In the genomic region with DNA sequence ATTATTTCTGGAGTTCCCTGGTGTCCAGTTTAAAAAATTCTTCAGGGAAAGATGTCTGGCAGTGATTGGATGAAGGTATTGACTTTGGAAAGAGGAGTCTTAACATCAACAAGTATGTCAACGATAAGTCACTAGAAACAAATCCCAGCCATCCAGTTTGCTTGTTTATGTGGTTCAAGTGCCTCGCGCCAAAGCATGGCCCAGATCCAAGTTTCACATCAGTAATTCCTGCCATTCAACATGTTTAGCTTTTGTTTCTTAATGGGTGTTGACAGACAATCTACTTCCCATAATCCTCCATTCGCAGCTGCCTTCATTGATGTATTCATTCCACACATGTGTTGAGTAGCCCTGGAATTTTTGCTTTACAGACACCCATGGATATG, we compare ENCODE assay signal across 11 cellular contexts.
DNase-seq lines count a peak whose midpoint lies in the region; ATAC-seq and TF ChIP-seq lines count a peak whose summit lies in the region.
"Had no signal": no experiment of that assay in that cellular context is flagged by ENCODE, and none has a peak within 500 bp of the region (broad histone marks: within the 10 kb centered on the region; RNA-seq: fewer than 3 reads in every experiment).

No MANE protein-coding gene starts in this region.

- peak overlapping the region; percentile 68 for H3K27ac Mint-ChIP-seq in osteocyte (ENCODE audit: unreplicated experiment)
- no peak overlapping the region for H3K27ac Mint-ChIP-seq in activated CD4-positive, alpha-beta memory T cell treated with anti-CD3 and anti-CD28 coated beads for 36 hours
- H3K27ac Mint-ChIP-seq in WTC11: no peak overlapping the region
- H3K27ac Mint-ChIP-seq: T-helper 1 cell treated with Interleukin-12 subunit alpha and Interleukin-12 subunit beta and Interleukin-4 antibody, amounts not matched to agents 30 μg/mL and 1 μg/mL, for 36 hours had no signal

- no peaks in the 10 kb centered on the region for H3K27me3 Mint-ChIP-seq in osteocyte (ENCODE audit: unreplicated experiment)
- H3K27me3 Mint-ChIP-seq in activated CD4-positive, alpha-beta memory T cell treated with anti-CD3 and anti-CD28 coated beads for 36 hours: no peaks in the 10 kb centered on the region
- no peaks in the 10 kb centered on the region for H3K27me3 Mint-ChIP-seq in WTC11 (ENCODE audit: low read depth)

- DNase-seq in DMS153 treated with DMSO at 0.1 percent for 48 hours (lab: John Stamatoyannopoulos, UW; ENCODE audit: unreplicated experiment) (peak; percentile 64), NCI-H2081 (lab: John Stamatoyannopoulos, UW) (peak; percentile 47 to 75), dermis blood vessel endothelial cell (peak; percentile 97), osteocyte (ENCODE audit: extremely low spot score, unreplicated experiment) (no peak), WTC11 (ENCODE audit: low spot score) (no peak)
- DNase-seq in activated CD4-positive, alpha-beta memory T cell treated with anti-CD3 and anti-CD28 coated beads for 36 hours: no peak
- DNase-seq: GF-D8, upper lobe of left lung had no signal

- H3K4me1 Mint-ChIP-seq in osteocyte (ENCODE audit: unreplicated experiment): peaks cover 38% of the 10 kb centered on the region
- peaks cover 45% of the 10 kb centered on the region for H3K4me1 Mint-ChIP-seq in activated CD4-positive, alpha-beta memory T cell treated with anti-CD3 and anti-CD28 coated beads for 36 hours (ENCODE audit: low read depth)
- peaks cover 9% of the 10 kb centered on the region for H3K4me1 Mint-ChIP-seq in WTC11

- POLR2A ChIA-PET in activated CD4-positive, alpha-beta memory T cell treated with anti-CD3 and anti-CD28 coated beads for 36 hours (lab: Charles Lee): interaction anchor here (0.6 kb wide), 1 partner anchor 119 kb away, joined by 3 read pairs; no protein-coding TSS in a partner anchor
- POLR2A ChIA-PET in WTC11 (lab: Charles Lee): no interaction called here

- intact Hi-C loops in activated CD4-positive, alpha-beta memory T cell treated with anti-CD3 and anti-CD28 coated beads for 36 hours (cut with micrococcal nuclease): no loop called here

- H3K9me3 Mint-ChIP-seq in osteocyte (ENCODE audit: unreplicated experiment) (no peaks in the 10 kb centered on the region), WTC11 (no peaks in the 10 kb centered on the region)
- no peaks in the 10 kb centered on the region for H3K9me3 Mint-ChIP-seq in activated CD4-positive, alpha-beta memory T cell treated with anti-CD3 and anti-CD28 coated beads for 36 hours
- H3K9me3 Mint-ChIP-seq: T-helper 1 cell treated with Interleukin-12 subunit alpha and Interleukin-12 subunit beta and Interleukin-4 antibody, amounts not matched to agents 30 μg/mL and 1 μg/mL, for 36 hours had no signal

- no peak overlapping the region for H3K4me3 Mint-ChIP-seq in osteocyte (ENCODE audit: unreplicated experiment)
- no peak overlapping the region for H3K4me3 Mint-ChIP-seq in activated CD4-positive, alpha-beta memory T cell treated with anti-CD3 and anti-CD28 coated beads for 36 hours
- no peak overlapping the region for H3K4me3 Mint-ChIP-seq in WTC11
- H3K4me3 Mint-ChIP-seq: T-helper 1 cell treated with Interleukin-12 subunit alpha and Interleukin-12 subunit beta and Interleukin-4 antibody, amounts not matched to agents 30 μg/mL and 1 μg/mL, for 36 hours had no signal

- CTCF ChIA-PET in activated CD4-positive, alpha-beta memory T cell treated with anti-CD3 and anti-CD28 coated beads for 36 hours (lab: Charles Lee): interaction anchor here (1.4 to 1.9 kb wide), 2 partner anchors 21 to 104 kb away, joined by 4 to 8 read pairs; no protein-coding TSS in a partner anchor
- CTCF ChIA-PET in WTC11 (lab: Charles Lee): interaction anchor here (1.0 kb wide), 1 partner anchor 104 kb away, joined by 3 read pairs; no protein-coding TSS in a partner anchor

- H3K36me3 Mint-ChIP-seq in osteocyte (ENCODE audit: unreplicated experiment): no peaks in the 10 kb centered on the region
- H3K36me3 Mint-ChIP-seq in activated CD4-positive, alpha-beta memory T cell treated with anti-CD3 and anti-CD28 coated beads for 36 hours: no peaks in the 10 kb centered on the region
- H3K36me3 Mint-ChIP-seq in WTC11: no peaks in the 10 kb centered on the region

- ATAC-seq in GM19328 (IDR thresholded peaks at IDR 0.05; ENCODE audit: unreplicated experiment): no peak
- ATAC-seq in WTC11: no peak
- ATAC-seq in HG02885 (IDR thresholded peaks at IDR 0.05; ENCODE audit: poor library complexity, unreplicated experiment): no peak

- TF ChIP-seq CTCF in osteocyte (IDR thresholded peaks at IDR 0.05) (no peak), WTC11 (IDR thresholded peaks at IDR 0.05) (no peak)

TF ChIP-seq in WTC11, 78 proteins besides CTCF, POLR2A, EP300 and RAD21 (continues in another document):
- TF ChIP-seq, protein P1, sequence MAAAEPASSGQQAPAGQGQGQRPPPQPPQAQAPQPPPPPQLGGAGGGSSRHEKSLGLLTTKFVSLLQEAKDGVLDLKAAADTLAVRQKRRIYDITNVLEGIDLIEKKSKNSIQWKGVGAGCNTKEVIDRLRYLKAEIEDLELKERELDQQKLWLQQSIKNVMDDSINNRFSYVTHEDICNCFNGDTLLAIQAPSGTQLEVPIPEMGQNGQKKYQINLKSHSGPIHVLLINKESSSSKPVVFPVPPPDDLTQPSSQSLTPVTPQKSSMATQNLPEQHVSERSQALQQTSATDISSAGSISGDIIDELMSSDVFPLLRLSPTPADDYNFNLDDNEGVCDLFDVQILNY (CRISPR knock-in tag; IDR thresholded peaks at IDR 0.05): no peak
- TF ChIP-seq NFE2L1 (CRISPR knock-in tag; IDR thresholded peaks at IDR 0.05) (no peak), HMGA2 (CRISPR knock-in tag; IDR thresholded peaks at IDR 0.05) (no peak), CREM (CRISPR knock-in tag; IDR thresholded peaks at IDR 0.05) (no peak), ZNF138 (CRISPR knock-in tag; conservative IDR thresholded peaks at IDR 0.05) (no peak), CBFB (CRISPR knock-in tag; IDR thresholded peaks at IDR 0.05; ENCODE audit: low read depth) (no peak)
- TF ChIP-seq, protein P2, sequence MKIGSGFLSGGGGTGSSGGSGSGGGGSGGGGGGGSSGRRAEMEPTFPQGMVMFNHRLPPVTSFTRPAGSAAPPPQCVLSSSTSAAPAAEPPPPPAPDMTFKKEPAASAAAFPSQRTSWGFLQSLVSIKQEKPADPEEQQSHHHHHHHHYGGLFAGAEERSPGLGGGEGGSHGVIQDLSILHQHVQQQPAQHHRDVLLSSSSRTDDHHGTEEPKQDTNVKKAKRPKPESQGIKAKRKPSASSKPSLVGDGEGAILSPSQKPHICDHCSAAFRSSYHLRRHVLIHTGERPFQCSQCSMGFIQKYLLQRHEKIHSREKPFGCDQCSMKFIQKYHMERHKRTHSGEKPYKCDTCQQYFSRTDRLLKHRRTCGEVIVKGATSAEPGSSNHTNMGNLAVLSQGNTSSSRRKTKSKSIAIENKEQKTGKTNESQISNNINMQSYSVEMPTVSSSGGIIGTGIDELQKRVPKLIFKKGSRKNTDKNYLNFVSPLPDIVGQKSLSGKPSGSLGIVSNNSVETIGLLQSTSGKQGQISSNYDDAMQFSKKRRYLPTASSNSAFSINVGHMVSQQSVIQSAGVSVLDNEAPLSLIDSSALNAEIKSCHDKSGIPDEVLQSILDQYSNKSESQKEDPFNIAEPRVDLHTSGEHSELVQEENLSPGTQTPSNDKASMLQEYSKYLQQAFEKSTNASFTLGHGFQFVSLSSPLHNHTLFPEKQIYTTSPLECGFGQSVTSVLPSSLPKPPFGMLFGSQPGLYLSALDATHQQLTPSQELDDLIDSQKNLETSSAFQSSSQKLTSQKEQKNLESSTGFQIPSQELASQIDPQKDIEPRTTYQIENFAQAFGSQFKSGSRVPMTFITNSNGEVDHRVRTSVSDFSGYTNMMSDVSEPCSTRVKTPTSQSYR (CRISPR knock-in tag; IDR thresholded peaks at IDR 0.05): no peak
- TF ChIP-seq, protein P3, sequence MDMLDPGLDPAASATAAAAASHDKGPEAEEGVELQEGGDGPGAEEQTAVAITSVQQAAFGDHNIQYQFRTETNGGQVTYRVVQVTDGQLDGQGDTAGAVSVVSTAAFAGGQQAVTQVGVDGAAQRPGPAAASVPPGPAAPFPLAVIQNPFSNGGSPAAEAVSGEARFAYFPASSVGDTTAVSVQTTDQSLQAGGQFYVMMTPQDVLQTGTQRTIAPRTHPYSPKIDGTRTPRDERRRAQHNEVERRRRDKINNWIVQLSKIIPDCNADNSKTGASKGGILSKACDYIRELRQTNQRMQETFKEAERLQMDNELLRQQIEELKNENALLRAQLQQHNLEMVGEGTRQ (CRISPR knock-in tag; IDR thresholded peaks at IDR 0.05): no peak
- TF ChIP-seq, protein P4, sequence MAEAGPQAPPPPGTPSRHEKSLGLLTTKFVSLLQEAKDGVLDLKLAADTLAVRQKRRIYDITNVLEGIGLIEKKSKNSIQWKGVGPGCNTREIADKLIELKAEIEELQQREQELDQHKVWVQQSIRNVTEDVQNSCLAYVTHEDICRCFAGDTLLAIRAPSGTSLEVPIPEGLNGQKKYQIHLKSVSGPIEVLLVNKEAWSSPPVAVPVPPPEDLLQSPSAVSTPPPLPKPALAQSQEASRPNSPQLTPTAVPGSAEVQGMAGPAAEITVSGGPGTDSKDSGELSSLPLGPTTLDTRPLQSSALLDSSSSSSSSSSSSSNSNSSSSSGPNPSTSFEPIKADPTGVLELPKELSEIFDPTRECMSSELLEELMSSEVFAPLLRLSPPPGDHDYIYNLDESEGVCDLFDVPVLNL (CRISPR knock-in tag; IDR thresholded peaks at IDR 0.05; ENCODE audit: borderline replicate concordance, low read depth): no peak
- TF ChIP-seq, protein P5, sequence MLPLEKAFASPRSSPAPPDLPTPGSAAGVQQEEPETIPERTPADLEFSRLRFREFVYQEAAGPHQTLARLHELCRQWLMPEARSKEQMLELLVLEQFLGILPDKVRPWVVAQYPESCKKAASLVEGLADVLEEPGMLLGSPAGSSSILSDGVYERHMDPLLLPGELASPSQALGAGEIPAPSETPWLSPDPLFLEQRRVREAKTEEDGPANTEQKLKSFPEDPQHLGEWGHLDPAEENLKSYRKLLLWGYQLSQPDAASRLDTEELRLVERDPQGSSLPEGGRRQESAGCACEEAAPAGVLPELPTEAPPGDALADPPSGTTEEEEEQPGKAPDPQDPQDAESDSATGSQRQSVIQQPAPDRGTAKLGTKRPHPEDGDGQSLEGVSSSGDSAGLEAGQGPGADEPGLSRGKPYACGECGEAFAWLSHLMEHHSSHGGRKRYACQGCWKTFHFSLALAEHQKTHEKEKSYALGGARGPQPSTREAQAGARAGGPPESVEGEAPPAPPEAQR (CRISPR knock-in tag; IDR thresholded peaks at IDR 0.05): no peak
- TF ChIP-seq, protein P6, sequence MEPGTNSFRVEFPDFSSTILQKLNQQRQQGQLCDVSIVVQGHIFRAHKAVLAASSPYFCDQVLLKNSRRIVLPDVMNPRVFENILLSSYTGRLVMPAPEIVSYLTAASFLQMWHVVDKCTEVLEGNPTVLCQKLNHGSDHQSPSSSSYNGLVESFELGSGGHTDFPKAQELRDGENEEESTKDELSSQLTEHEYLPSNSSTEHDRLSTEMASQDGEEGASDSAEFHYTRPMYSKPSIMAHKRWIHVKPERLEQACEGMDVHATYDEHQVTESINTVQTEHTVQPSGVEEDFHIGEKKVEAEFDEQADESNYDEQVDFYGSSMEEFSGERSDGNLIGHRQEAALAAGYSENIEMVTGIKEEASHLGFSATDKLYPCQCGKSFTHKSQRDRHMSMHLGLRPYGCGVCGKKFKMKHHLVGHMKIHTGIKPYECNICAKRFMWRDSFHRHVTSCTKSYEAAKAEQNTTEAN (CRISPR knock-in tag; IDR thresholded peaks at IDR 0.05): no peak

Comparison
In these comparisons a context has a peak if more than half of its experiments do, and no peak if none do; other contexts are left out.
1. DNase-seq: peak in DMS153 treated with DMSO at 0.1 percent for 48 hours (single experiment), NCI-H2081 (2 of 2) and dermis blood vessel endothelial cell (single experiment); none in osteocyte (single experiment), activated CD4-positive, alpha-beta memory T cell treated with anti-CD3 and anti-CD28 coated beads for 36 hours (single experiment) and WTC11 (single experiment).